8 cellular contexts compared by ENCODE assay signal in genomic region chr9:69758001-69758730, GRCh38. TPM values are rescaled to one million over a fixed set of nuclear protein-coding genes. Genes with fewer than 3 reads are reported as not detected.
A peak's percentile ranks its signal among the peaks of the same experiment; 100 is the strongest.
DNase-seq lines count a peak whose midpoint lies in the region; ATAC-seq and TF ChIP-seq lines count a peak whose summit lies in the region.

No MANE protein-coding gene starts in this region.

- ATAC-seq in CD4-positive, CD25-positive, alpha-beta regulatory T cell (ENCODE audit: low read depth in 2 of 2), result no peak
- no peak for ATAC-seq in GM21515 (IDR thresholded peaks at IDR 0.05; ENCODE audit: unreplicated experiment)
- ATAC-seq in HG03135 (IDR thresholded peaks at IDR 0.05; ENCODE audit: unreplicated experiment), result no peak

- peaks cover 6% of the 10 kb centered on the region for H3K36me3 Mint-ChIP-seq in CD4-positive, CD25-positive, alpha-beta regulatory T cell
- H3K36me3 Mint-ChIP-seq in activated CD4-positive, alpha-beta memory T cell treated with anti-CD3 and anti-CD28 coated beads, Interleukin-2, amount 10 ng/mL, durations not matched to agents 7 days and 5 days (ENCODE audit: low read depth), result peaks cover 21% of the 10 kb centered on the region
- peaks cover 0 to 3% (median 0%) of the 10 kb centered on the region in 3 donors for H3K36me3 Mint-ChIP-seq in immature natural killer cell

- peak in 1 of 3 donors; percentile 31 for DNase-seq in CD4-positive, CD25-positive, alpha-beta regulatory T cell
- peak; percentile 18 for DNase-seq in activated CD4-positive, alpha-beta memory T cell treated with anti-CD3 and anti-CD28 coated beads, Interleukin-2, amount 10 ng/mL, durations not matched to agents 7 days and 5 days
- DNase-seq in immature natural killer cell, result no peak
- no peak for DNase-seq in globus pallidus (ENCODE audit: low spot score)
- no peak for DNase-seq in lower leg skin (ENCODE audit: low spot score in 2 of 2)

- H3K9me3 ChIP-seq in CD4-positive, CD25-positive, alpha-beta regulatory T cell (ENCODE audit: control insufficient read depth in 2 of 2, low read length in 2 of 2), result no peaks in the 10 kb centered on the region
- no peaks in the 10 kb centered on the region for H3K9me3 ChIP-seq in HUES48 (ENCODE audit: control insufficient read depth, insufficient read depth, low read length)

- CTCF ChIA-PET in activated CD4-positive, alpha-beta memory T cell treated with anti-CD3 and anti-CD28 coated beads, Interleukin-2, amount 10 ng/mL, durations not matched to agents 7 days and 5 days (lab: Charles Lee), result interaction anchor here (1.2 kb wide), 1 partner anchor 85 kb away, joined by 6 read pairs; the partner anchor contains the start of gene APBA1

- H3K27me3 Mint-ChIP-seq in CD4-positive, CD25-positive, alpha-beta regulatory T cell, result peaks cover 5% of the 10 kb centered on the region
- no peaks in the 10 kb centered on the region for H3K27me3 Mint-ChIP-seq in activated CD4-positive, alpha-beta memory T cell treated with anti-CD3 and anti-CD28 coated beads, Interleukin-2, amount 10 ng/mL, durations not matched to agents 7 days and 5 days
- H3K27me3 Mint-ChIP-seq in immature natural killer cell (ENCODE audit: low read depth in 3 of 3), result peaks cover 0 to 12% (median 5%) of the 10 kb centered on the region in 3 donors

- TF ChIP-seq POLR2A in lower leg skin (IDR thresholded peaks at IDR 0.05), result no peak

- no peak overlapping the region for H3K9ac ChIP-seq in HUES48 (ENCODE audit: low read depth, low read length)

- peaks cover 0 to 2% (median 0%) of the 10 kb centered on the region in 7 donors for H3K9me3 Mint-ChIP-seq in CD4-positive, CD25-positive, alpha-beta regulatory T cell
- no peaks in the 10 kb centered on the region for H3K9me3 Mint-ChIP-seq in activated CD4-positive, alpha-beta memory T cell treated with anti-CD3 and anti-CD28 coated beads, Interleukin-2, amount 10 ng/mL, durations not matched to agents 7 days and 5 days
- no peaks in the 10 kb centered on the region for H3K9me3 Mint-ChIP-seq in immature natural killer cell

- H3K27me3 ChIP-seq in CD4-positive, CD25-positive, alpha-beta regulatory T cell (ENCODE audit: control insufficient read depth, insufficient read depth, low read length), result no peaks in the 10 kb centered on the region
- H3K27me3 ChIP-seq in HUES48 (ENCODE audit: control insufficient read depth, insufficient read depth, low read length), result no peaks in the 10 kb centered on the region

- POLR2A ChIA-PET in activated CD4-positive, alpha-beta memory T cell treated with anti-CD3 and anti-CD28 coated beads, Interleukin-2, amount 10 ng/mL, durations not matched to agents 7 days and 5 days (lab: Charles Lee), result interaction anchor here (0.9 to 1.7 kb wide), 6 partner anchors 9 to 85 kb away, joined by 3 to 8 read pairs (median 6); no protein-coding TSS in a partner anchor

- no peak overlapping the region for H3K27ac ChIP-seq in CD4-positive, CD25-positive, alpha-beta regulatory T cell (ENCODE audit: insufficient read depth, low read length, poor library complexity, severe bottlenecking)
- peak overlapping the region; percentile 31 for H3K27ac ChIP-seq in HUES48 (ENCODE audit: low read depth, low read length)

- H3K4me1 Mint-ChIP-seq in CD4-positive, CD25-positive, alpha-beta regulatory T cell, result peaks cover 31 to 54% (median 38%) of the 10 kb centered on the region in 4 donors
- H3K4me1 Mint-ChIP-seq in activated CD4-positive, alpha-beta memory T cell treated with anti-CD3 and anti-CD28 coated beads, Interleukin-2, amount 10 ng/mL, durations not matched to agents 7 days and 5 days, result peaks cover 31% of the 10 kb centered on the region
- peaks cover 30 to 60% of the 10 kb centered on the region in 2 donors for H3K4me1 Mint-ChIP-seq in immature natural killer cell

- H3K4me3 Mint-ChIP-seq in CD4-positive, CD25-positive, alpha-beta regulatory T cell, result peak overlapping the region; percentile 78 to 99 (median 88)
- H3K4me3 Mint-ChIP-seq in activated CD4-positive, alpha-beta memory T cell treated with anti-CD3 and anti-CD28 coated beads, Interleukin-2, amount 10 ng/mL, durations not matched to agents 7 days and 5 days, result peak overlapping the region; percentile 61
- peak overlapping the region; percentile 59 to 94 (median 73) for H3K4me3 Mint-ChIP-seq in immature natural killer cell

- H3K4me3 ChIP-seq in CD4-positive, CD25-positive, alpha-beta regulatory T cell (ENCODE audit: low read depth, low read length), result peak overlapping the region; percentile 97
- peak overlapping the region; percentile 80 for H3K4me3 ChIP-seq in HUES48 (ENCODE audit: low read depth, low read length)
- no peak overlapping the region for H3K4me3 ChIP-seq in lower leg skin (ENCODE audit: low read depth, poor library complexity, severe bottlenecking)

- WGBS in lower leg skin, 2 donors, result 30 to 32% methylated on average over 6 of the region's 6 CpGs

- TF ChIP-seq CTCF in lower leg skin (IDR thresholded peaks at IDR 0.05), result no peak

- H3K36me3 ChIP-seq in CD4-positive, CD25-positive, alpha-beta regulatory T cell (ENCODE audit: control insufficient read depth, insufficient read depth, low read length), result no peaks in the 10 kb centered on the region
- peaks cover 45% of the 10 kb centered on the region for H3K36me3 ChIP-seq in HUES48 (ENCODE audit: control insufficient read depth, insufficient read depth, low read length)

- intact Hi-C loops in lower leg skin (cut with DNase I; ENCODE audit: low total_unique reads), result loop anchor here (10.0 kb wide), 1 partner anchor 83 kb away; the partner anchor contains the start of gene APBA1

- H3K27ac Mint-ChIP-seq in CD4-positive, CD25-positive, alpha-beta regulatory T cell, result peak overlapping the region in 1 of 3 donors; percentile 7
- H3K27ac Mint-ChIP-seq in activated CD4-positive, alpha-beta memory T cell treated with anti-CD3 and anti-CD28 coated beads, Interleukin-2, amount 10 ng/mL, durations not matched to agents 7 days and 5 days, result peak overlapping the region; percentile 41
- peak overlapping the region in 4 of 6 donors; percentile 56 to 89 (median 67) for H3K27ac Mint-ChIP-seq in immature natural killer cell

- peaks cover 31% of the 10 kb centered on the region for H3K4me1 ChIP-seq in CD4-positive, CD25-positive, alpha-beta regulatory T cell (ENCODE audit: control insufficient read depth, insufficient read depth, low read length, poor library complexity, severe bottlenecking)
- H3K4me1 ChIP-seq in HUES48 (ENCODE audit: control insufficient read depth, insufficient read depth, low read length), result peaks cover 54% of the 10 kb centered on the region

RNA-seq across cellular contexts. Expression of gene PTAR1, which starts 1.6 kb away (rescaled TPM):
- 85.3 TPM for total RNA-seq in CD4-positive, CD25-positive, alpha-beta regulatory T cell
- polyA plus RNA-seq in CD4-positive, CD25-positive, alpha-beta regulatory T cell, result 10 to 100 TPM; 11.6 to 17.6 (median 14.9) TPM
- 10 to 100 TPM; 48.3 to 51.8 TPM for total RNA-seq in activated CD4-positive, alpha-beta memory T cell treated with anti-CD3 and anti-CD28 coated beads, Interleukin-2, amount 10 ng/mL, durations not matched to agents 7 days and 5 days
- 10 to 100 TPM in 2 of 3 donors, 1 to 10 TPM in 1; 7.0 to 16.1 (median 10.7) TPM for polyA plus RNA-seq in immature natural killer cell
- 10 to 100 TPM; 27.8 to 52.3 (median 47.8) TPM for total RNA-seq in lower leg skin
